Comparison of ENCODE assay signal across 8 cellular contexts in the genomic region with DNA sequence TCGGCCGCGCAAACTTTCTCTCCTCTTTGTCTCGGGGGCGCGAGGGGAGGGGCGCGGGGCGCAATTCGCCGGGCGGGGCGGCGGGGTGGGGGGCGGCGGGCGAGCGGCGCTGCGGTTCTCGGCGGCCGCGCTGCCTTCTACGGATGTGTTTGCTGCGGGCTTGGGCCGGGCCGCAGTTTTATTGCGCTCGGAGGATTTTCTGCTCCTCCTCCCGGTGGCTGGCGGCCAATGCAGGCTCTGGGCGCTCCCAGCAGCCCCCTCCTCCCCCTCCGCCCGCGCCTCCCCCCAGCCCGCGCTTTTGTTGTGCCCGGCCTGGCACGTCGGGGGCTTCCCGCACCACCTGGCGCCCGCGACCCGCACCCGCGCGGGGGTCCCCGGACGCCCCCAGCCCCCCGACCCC.
DNase-seq lines count a peak whose midpoint lies in the region; ATAC-seq and TF ChIP-seq lines count a peak whose summit lies in the region.

TIMP2 (minus strand) TSS at position 154 of the 400 bp plus-strand sequence. CDS start 299 bp downstream, outside the sequence.

- peak within 1 kb of the TSS; percentile 25 for H3K4me3 ChIP-seq in epithelial cell of esophagus (ENCODE audit: low read length)

- DNase-seq in AG09319 (ENCODE audit: extremely low read depth, low read depth), result peak; percentile 68
- peak; percentile 69 for DNase-seq in HPDE6-E6E7 (ENCODE audit: extremely low spot score)
- DNase-seq in NOMO-1 treated with DMSO at 0.1 percent for 48 hours (lab: John Stamatoyannopoulos, UW; ENCODE audit: unreplicated experiment), result peak; percentile 64
- peak; percentile 43 for DNase-seq in activated T-cell treated with anti-CD3 and anti-CD28 coated beads for 48 hours (ENCODE audit: low read depth)
- DNase-seq in epithelial cell of esophagus (ENCODE audit: low read depth), result peak; percentile 50
- DNase-seq in middle frontal gyrus (ENCODE audit: extremely low spot score, low spot score), result peak; percentile 78
- DNase-seq in stimulated activated CD8-positive, alpha-beta memory T cell treated with anti-CD3 and anti-CD28 coated beads, Interleukin-2, amount 100 ng/mL, for 1 hour (ENCODE audit: low read depth in 2 of 2), result peak; percentile 44 to 49

- ATAC-seq in GM21825 (IDR thresholded peaks at IDR 0.05; ENCODE audit: unreplicated experiment), result no peak

- TF ChIP-seq CTCF in AG09319 (IDR thresholded peaks at IDR 0.05; ENCODE audit: low read depth, low read length) (no peak), epithelial cell of esophagus (IDR thresholded peaks at IDR 0.05; ENCODE audit: insufficient read depth, low read depth, low read length, missing control alignments) (peak; percentile 17)
